Comparison of ENCODE assay signal across 8 cellular contexts in the genomic region with DNA sequence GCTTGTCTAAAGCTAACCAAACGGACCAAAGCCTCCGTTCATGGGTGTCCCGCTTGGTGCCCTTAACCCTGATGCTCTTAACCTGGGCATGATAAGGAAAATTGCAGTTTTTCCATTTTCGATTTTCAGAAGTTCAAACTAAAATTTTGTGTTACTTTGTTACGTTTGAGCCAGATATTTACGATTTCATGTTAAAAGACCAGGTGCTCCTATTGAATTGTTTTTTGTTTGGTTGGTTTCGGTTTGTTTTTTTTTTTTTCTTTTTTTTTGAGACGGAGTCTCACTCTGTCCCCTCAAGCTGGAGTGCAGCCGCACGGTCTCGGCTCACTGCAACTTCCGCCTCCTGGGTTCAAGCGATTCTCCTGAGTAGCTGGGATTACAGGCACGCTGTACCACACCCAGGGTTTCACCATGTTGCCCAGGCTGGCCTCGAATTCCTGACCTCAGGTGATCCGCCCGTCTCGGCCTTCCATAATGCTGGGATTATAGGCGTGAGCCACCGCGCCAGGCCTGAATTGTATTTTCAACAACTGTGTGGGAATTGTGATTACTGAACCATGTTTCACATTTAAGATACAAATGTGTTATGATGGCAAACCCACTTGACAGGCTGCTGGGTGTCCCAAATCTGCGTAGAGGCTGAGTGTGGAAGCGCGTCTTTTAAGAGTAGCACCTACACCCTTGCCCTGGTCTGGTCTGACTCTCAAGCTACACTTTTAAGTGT. TPM values are rescaled to one million over a fixed set of nuclear protein-coding genes. Genes with fewer than 3 reads are reported as not detected.
DNase-seq lines count a peak whose midpoint lies in the region; ATAC-seq lines count a peak whose summit lies in the region.

No MANE protein-coding gene starts in this region.

- CTCF ChIA-PET in activated CD4-positive, alpha-beta T cell treated with anti-CD3 and anti-CD28 coated beads, Interleukin-2, amount 10 ng/mL, durations not matched to agents 7 days and 5 days (lab: Charles Lee), result interaction anchor here (1.2 kb wide), 1 partner anchor 16 kb away, joined by 5 read pairs; no protein-coding TSS in a partner anchor

- H3K9me3 Mint-ChIP-seq in activated CD4-positive, alpha-beta T cell treated with anti-CD3 and anti-CD28 coated beads, Interleukin-2, amount 10 ng/mL, durations not matched to agents 7 days and 5 days, result peaks cover 7% of the 10 kb centered on the region
- H3K9me3 Mint-ChIP-seq in activated naive CD8-positive, alpha-beta T cell treated with anti-CD3 and anti-CD28 coated beads for 36 hours, result peaks cover 1% of the 10 kb centered on the region

- peaks cover 16% of the 10 kb centered on the region for H3K36me3 Mint-ChIP-seq in activated CD4-positive, alpha-beta T cell treated with anti-CD3 and anti-CD28 coated beads, Interleukin-2, amount 10 ng/mL, durations not matched to agents 7 days and 5 days (ENCODE audit: low read depth)
- peaks cover 2% of the 10 kb centered on the region for H3K36me3 Mint-ChIP-seq in activated naive CD8-positive, alpha-beta T cell treated with anti-CD3 and anti-CD28 coated beads for 36 hours

- H3K36me3 ChIP-seq in thymus (ENCODE audit: control insufficient read depth, insufficient read depth), result no peaks in the 10 kb centered on the region

- H3K4me1 Mint-ChIP-seq in activated CD4-positive, alpha-beta T cell treated with anti-CD3 and anti-CD28 coated beads, Interleukin-2, amount 10 ng/mL, durations not matched to agents 7 days and 5 days, result peaks cover 48% of the 10 kb centered on the region
- peaks cover 30% of the 10 kb centered on the region for H3K4me1 Mint-ChIP-seq in activated naive CD8-positive, alpha-beta T cell treated with anti-CD3 and anti-CD28 coated beads for 36 hours

- no peaks in the 10 kb centered on the region for H3K27me3 Mint-ChIP-seq in activated CD4-positive, alpha-beta T cell treated with anti-CD3 and anti-CD28 coated beads, Interleukin-2, amount 10 ng/mL, durations not matched to agents 7 days and 5 days
- no peaks in the 10 kb centered on the region for H3K27me3 Mint-ChIP-seq in activated naive CD8-positive, alpha-beta T cell treated with anti-CD3 and anti-CD28 coated beads for 36 hours

- H3K27me3 ChIP-seq in layer of hippocampus (ENCODE audit: control insufficient read depth, insufficient read depth, low read length), result no peaks in the 10 kb centered on the region
- no peaks in the 10 kb centered on the region for H3K27me3 ChIP-seq in thymus (ENCODE audit: control insufficient read depth, insufficient read depth)

- no peak for DNase-seq in activated CD4-positive, alpha-beta T cell treated with anti-CD3 and anti-CD28 coated beads, Interleukin-2, amount 10 ng/mL, durations not matched to agents 7 days and 5 days
- no peak for DNase-seq in activated CD4-positive, alpha-beta T cell treated with anti-CD3 and anti-CD28 coated beads for 4 hours
- DNase-seq in activated naive CD8-positive, alpha-beta T cell treated with anti-CD3 and anti-CD28 coated beads for 36 hours, result no peak
- DNase-seq in occipital lobe (lab: John Stamatoyannopoulos, UW) (no peak), NCI-H748 (lab: John Stamatoyannopoulos, UW; ENCODE audit: unreplicated experiment) (no peak)

- H3K4me1 ChIP-seq in thymus (ENCODE audit: control insufficient read depth, insufficient read depth, low read length), result peaks cover 2% of the 10 kb centered on the region

- H3K4me3 Mint-ChIP-seq in activated CD4-positive, alpha-beta T cell treated with anti-CD3 and anti-CD28 coated beads, Interleukin-2, amount 10 ng/mL, durations not matched to agents 7 days and 5 days, result peak overlapping the region; percentile 97
- peak overlapping the region; percentile 96 for H3K4me3 Mint-ChIP-seq in activated naive CD8-positive, alpha-beta T cell treated with anti-CD3 and anti-CD28 coated beads for 36 hours

- no peaks in the 10 kb centered on the region for H3K9me3 ChIP-seq in thymus (ENCODE audit: control insufficient read depth)

- H3K27ac Mint-ChIP-seq in activated CD4-positive, alpha-beta T cell treated with anti-CD3 and anti-CD28 coated beads, Interleukin-2, amount 10 ng/mL, durations not matched to agents 7 days and 5 days, result peak overlapping the region; percentile 99
- peak overlapping the region; percentile 94 for H3K27ac Mint-ChIP-seq in activated naive CD8-positive, alpha-beta T cell treated with anti-CD3 and anti-CD28 coated beads for 36 hours

- POLR2A ChIA-PET in activated CD4-positive, alpha-beta T cell treated with anti-CD3 and anti-CD28 coated beads, Interleukin-2, amount 10 ng/mL, durations not matched to agents 7 days and 5 days (lab: Charles Lee), result no interaction called here

- WGBS in thymus, result 87% methylated on average over 24 of the region's 24 CpGs

- peak overlapping the region; percentile 90 for H3K4me3 ChIP-seq in thymus (ENCODE audit: low read length)

- ATAC-seq in GM21515 (IDR thresholded peaks at IDR 0.05; ENCODE audit: unreplicated experiment), result no peak

- peak overlapping the region; percentile 87 for H3K27ac ChIP-seq in layer of hippocampus (ENCODE audit: low read depth, low read length)
- peak overlapping the region; percentile 84 for H3K27ac ChIP-seq in thymus (ENCODE audit: low read depth)

RNA-seq across cellular contexts. Expression of a gene that starts 0.9 kb away (rescaled TPM):
- 10 to 100 TPM; 36.7 to 36.9 TPM for total RNA-seq in activated CD4-positive, alpha-beta T cell treated with anti-CD3 and anti-CD28 coated beads, Interleukin-2, amount 10 ng/mL, durations not matched to agents 7 days and 5 days
- total RNA-seq in activated naive CD8-positive, alpha-beta T cell treated with anti-CD3 and anti-CD28 coated beads for 36 hours, result 10 to 100 TPM; 26.2 to 27.2 TPM
- polyA plus RNA-seq in thymus, result 7.4 TPM
- 34.3 TPM for total RNA-seq in occipital lobe

RNA-seq across cellular contexts. Expression of a gene that starts 28.4 kb away (rescaled TPM):
- not detected for total RNA-seq in activated CD4-positive, alpha-beta T cell treated with anti-CD3 and anti-CD28 coated beads, Interleukin-2, amount 10 ng/mL, durations not matched to agents 7 days and 5 days
- not detected for total RNA-seq in activated naive CD8-positive, alpha-beta T cell treated with anti-CD3 and anti-CD28 coated beads for 36 hours
- polyA plus RNA-seq in thymus, result 0.11 TPM
- 0.31 TPM for total RNA-seq in occipital lobe
